In the genomic region with DNA sequence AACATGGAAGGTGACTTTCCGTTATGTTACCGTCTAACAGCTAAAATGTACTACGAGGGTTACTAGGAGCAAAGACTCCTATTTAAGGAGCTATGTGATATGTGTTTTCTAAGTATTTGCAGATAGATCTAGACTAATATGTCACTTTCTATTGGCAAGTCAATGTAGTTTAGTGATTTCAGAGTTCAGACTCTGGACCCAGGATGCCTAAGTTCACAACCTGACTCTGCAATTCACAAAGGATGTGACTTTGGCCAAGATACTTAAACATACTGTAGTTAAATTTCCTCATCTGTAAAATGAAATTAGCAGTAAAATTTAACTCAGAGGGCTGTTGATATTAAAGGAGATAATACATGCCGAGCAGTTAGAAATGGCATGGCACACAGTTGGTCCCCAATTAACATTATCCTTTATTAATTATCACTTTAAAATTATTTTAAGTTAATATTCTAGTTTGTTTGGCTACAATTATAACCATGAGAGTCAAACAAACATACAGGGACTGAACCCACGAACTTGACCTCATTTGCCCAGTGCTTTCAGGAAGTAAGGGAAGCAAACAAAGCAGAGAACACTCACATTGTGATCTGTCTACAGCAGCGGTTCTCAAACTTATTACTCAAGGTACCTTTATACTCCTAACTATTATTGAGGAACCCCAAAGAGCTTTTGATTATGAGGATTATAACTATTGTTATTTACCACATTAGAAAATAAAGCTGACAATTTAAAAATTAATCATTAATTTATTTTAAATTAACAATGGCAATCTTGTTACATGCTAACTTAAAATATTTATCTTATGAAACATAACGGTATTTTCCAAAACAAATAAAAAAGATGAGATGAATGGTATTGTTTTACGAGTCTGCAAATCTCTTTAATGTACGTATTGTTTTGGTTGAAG, we compare ENCODE assay signal across 19 cellular contexts.
DNase-seq lines count a peak whose midpoint lies in the region; ATAC-seq, FAIRE-seq and TF ChIP-seq lines count a peak whose summit lies in the region.
"Had no signal": no experiment of that assay in that cellular context is flagged by ENCODE, and none has a peak within 500 bp of the region (broad histone marks: within the 10 kb centered on the region; RNA-seq: fewer than 3 reads in every experiment).

No MANE protein-coding gene starts in this region.

- DNase-seq in left ventricle myocardium inferior (no peak), Right ventricle myocardium inferior (ENCODE audit: missing footprints) (no peak), K562 (ENCODE audit: extremely low read depth in 1 of 4, low spot score in 3 of 4) (no peak), left lobe of liver (ENCODE audit: low spot score) (no peak), upper lobe of right lung (no peak), suprapubic skin (ENCODE audit: low spot score in 2 of 2) (no peak)
- no peak for DNase-seq in activated CD4-positive, CD25-positive, alpha-beta regulatory T cell treated with anti-CD3 and anti-CD28 coated beads, Interleukin-2, amount 50 U/mL, for 72 hours
- DNase-seq: EL; GF-D8; KBM-7; NCI-H1105; NCI-H146; NCI-H2029 treated with DMSO at 0.1 percent for 48 hours; NCI-H345; NCI-H524; NCI-H774; NK-92 treated with Interleukin-12 subunit alpha and Interleukin-12 subunit beta, amount 100 ng/mL, for 24 hours had no signal

- H3K9me1 ChIP-seq in K562 (ENCODE audit: control insufficient read depth, insufficient read depth, low read length) = no peaks in the 10 kb centered on the region

- peak overlapping the region in 1 of 2 experiments; percentile 36; a peak in 2 of 4 replicates for H3K9ac ChIP-seq in K562 (ENCODE audit: insufficient read depth in 1 of 2, low read depth in 2 of 2, low read length in 2 of 2)

- H3K9me3 ChIP-seq in left ventricle myocardium inferior (replicated peaks) = no peaks in the 10 kb centered on the region
- no peaks in the 10 kb centered on the region for H3K9me3 ChIP-seq in K562 (replicated peaks; ENCODE audit: control insufficient read depth, insufficient read depth, low read depth, low read length)
- H3K9me3 ChIP-seq in upper lobe of right lung = no peaks in the 10 kb centered on the region
- H3K9me3 ChIP-seq in suprapubic skin = no peaks in the 10 kb centered on the region
- H3K9me3 ChIP-seq: A549 had no signal

- 29% methylated on average over 9 of the region's 9 CpGs for WGBS in K562 (ENCODE audit: insufficient coverage, low coverage, missing lambda C conversion rate)
- 86% methylated on average over 9 of the region's 9 CpGs for WGBS in suprapubic skin

- TF ChIP-seq EP300 in K562 (IDR thresholded peaks at IDR 0.05; ENCODE audit: low read length) (no peak), suprapubic skin (IDR thresholded peaks at IDR 0.05) (no peak)

- CTCF ChIA-PET in K562 (lab: Yijun Ruan, JAX; ENCODE audit: low intra/inter-chr PET ratio) = no interaction called here

- intact Hi-C loops in left ventricle myocardium inferior (cut with micrococcal nuclease) (no loop called here), Right ventricle myocardium inferior (cut with DNase I) (loop anchor here (5.0 kb wide), 1 partner anchor 58 kb away; no protein-coding TSS in a partner anchor), K562 (cut with micrococcal nuclease) (loop anchor here (1.0 to 10.0 kb wide), 2 partner anchors 10 to 490 kb away; no protein-coding TSS in a partner anchor), upper lobe of right lung (cut with DNase I) (no loop called here)

- ATAC-seq in Right ventricle myocardium inferior (no peak), K562 (0 out of 3 replicates have a peak, but pooled peaks have one; percentile 8), left lobe of liver (peak; percentile 53), upper lobe of right lung (peak; percentile 53)
- ATAC-seq: A549 had no signal

- TF ChIP-seq RAD21 in K562 (CRISPR knock-in tag; conservative IDR thresholded peaks at IDR 0.05 in 1 of 2, IDR thresholded peaks at IDR 0.05 in 1 of 2) = no peak

- peak overlapping the region; percentile 56 for H3K4me2 ChIP-seq in K562 (ENCODE audit: insufficient read depth, low read length)
- H3K4me2 ChIP-seq: A549 had no signal

- no peaks in the 10 kb centered on the region for H4K20me1 ChIP-seq in K562 (replicated peaks; ENCODE audit: control insufficient read depth, insufficient read depth, low read length)

- in situ Hi-C loops in K562 (cut with MboI) = no loop called here

- peaks cover 29% of the 10 kb centered on the region for H3K79me2 ChIP-seq in K562 (ENCODE audit: control insufficient read depth, insufficient read depth, low read length)

- H3K4me3 ChIP-seq in left ventricle myocardium inferior (peak overlapping the region; percentile 66), K562 (no peak overlapping the region), upper lobe of right lung (no peak overlapping the region), suprapubic skin (no peak overlapping the region)
- H3K4me3 ChIP-seq: A549 had no signal

- POLR2A ChIA-PET in K562 (lab: Yijun Ruan, JAX) = interaction anchor here (1.4 to 2.7 kb wide), 5 partner anchors 11 to 32 kb away, joined by 3 to 20 read pairs (median 4); no protein-coding TSS in a partner anchor

- no peak for TF ChIP-seq POLR2A in K562 (conservative IDR thresholded peaks at IDR 0.05)
- no peak for TF ChIP-seq POLR2A in suprapubic skin (IDR thresholded peaks at IDR 0.05)

- TF ChIP-seq CTCF in left ventricle myocardium inferior (IDR thresholded peaks at IDR 0.05; ENCODE audit: borderline replicate concordance) (no peak), K562 (IDR thresholded peaks at IDR 0.05 in 2 of 3, conservative IDR thresholded peaks at IDR 0.05 in 1 of 3; ENCODE audit: insufficient read depth in 2 of 3, low read depth in 1 of 3, low read length in 3 of 3) (no peak), upper lobe of right lung (IDR thresholded peaks at IDR 0.05) (no peak), suprapubic skin (IDR thresholded peaks at IDR 0.05) (no peak)

- H3K4me1 ChIP-seq in left ventricle myocardium inferior (peaks cover 66% of the 10 kb centered on the region), K562 (replicated peaks in 1 of 2; ENCODE audit: control insufficient read depth in 2 of 2, insufficient read depth in 2 of 2, low read length in 2 of 2) (peaks cover 0 to 40% of the 10 kb centered on the region in 2 experiments; a peak in 4 of 5 replicates), upper lobe of right lung (no peaks in the 10 kb centered on the region), suprapubic skin (peaks cover 7% of the 10 kb centered on the region)
- H3K4me1 ChIP-seq: A549 had no signal

- no TSS peak for BruUV-seq in K562 (replicated peaks; lab: Mats Ljungman, UMichigan)

- H3K36me3 ChIP-seq in left ventricle myocardium inferior (no peaks in the 10 kb centered on the region), K562 (ENCODE audit: control insufficient read depth, insufficient read depth, low read length) (no peaks in the 10 kb centered on the region), upper lobe of right lung (no peaks in the 10 kb centered on the region), suprapubic skin (no peaks in the 10 kb centered on the region)

- no peak for FAIRE-seq in K562 (lab: Jason Lieb, UNC)
- FAIRE-seq: A549, RCC 7860 had no signal

- H3K27ac ChIP-seq in left ventricle myocardium inferior (replicated peaks) (peak overlapping the region; percentile 88), K562 (ENCODE audit: extremely low read depth, low read depth, low read length) (peak overlapping the region; percentile 19), upper lobe of right lung (no peak overlapping the region), suprapubic skin (no peak overlapping the region)
- H3K27ac ChIP-seq: A549 had no signal

- H2AFZ ChIP-seq in K562 (ENCODE audit: low read depth, low read length) = peak overlapping the region; percentile 87

- H3K27me3 ChIP-seq in left ventricle myocardium inferior (ENCODE audit: low read depth) (no peaks in the 10 kb centered on the region), K562 (ENCODE audit: control insufficient read depth in 2 of 2, insufficient read depth in 2 of 2, low read length in 2 of 2) (no peaks in the 10 kb centered on the region), upper lobe of right lung (no peaks in the 10 kb centered on the region), suprapubic skin (no peaks in the 10 kb centered on the region)

TF ChIP-seq in K562, 482 proteins besides CTCF, POLR2A, EP300 and RAD21 (continues in another document):
- TF ChIP-seq NR2C2 (CRISPR knock-in tag; IDR thresholded peaks at IDR 0.05) = no peak
- peak; percentile 40 for TF ChIP-seq NR2C2 (tag; IDR thresholded peaks at IDR 0.05)
- TF ChIP-seq ETV1 (tag; conservative IDR thresholded peaks at IDR 0.05; ENCODE audit: low read depth) = peak; percentile 46
- TF ChIP-seq CUX1 (CRISPR knock-in tag; IDR thresholded peaks at IDR 0.05) = 0 out of 2 replicates have a peak, but pooled peaks have one; percentile 52

Comparison
In these comparisons a context has a peak if more than half of its experiments do, and no peak if none do; other contexts are left out.
1. intact Hi-C loops: an anchor here in Right ventricle myocardium inferior (5.0 kb wide) and K562 (1.0 to 10.0 kb wide); none called in left ventricle myocardium inferior and upper lobe of right lung.
2. H3K27ac ChIP-seq: peak in left ventricle myocardium inferior (single experiment) and K562 (single experiment); none in upper lobe of right lung (single experiment) and suprapubic skin (single experiment).